8 cellular contexts compared by ENCODE assay signal in the genomic region with DNA sequence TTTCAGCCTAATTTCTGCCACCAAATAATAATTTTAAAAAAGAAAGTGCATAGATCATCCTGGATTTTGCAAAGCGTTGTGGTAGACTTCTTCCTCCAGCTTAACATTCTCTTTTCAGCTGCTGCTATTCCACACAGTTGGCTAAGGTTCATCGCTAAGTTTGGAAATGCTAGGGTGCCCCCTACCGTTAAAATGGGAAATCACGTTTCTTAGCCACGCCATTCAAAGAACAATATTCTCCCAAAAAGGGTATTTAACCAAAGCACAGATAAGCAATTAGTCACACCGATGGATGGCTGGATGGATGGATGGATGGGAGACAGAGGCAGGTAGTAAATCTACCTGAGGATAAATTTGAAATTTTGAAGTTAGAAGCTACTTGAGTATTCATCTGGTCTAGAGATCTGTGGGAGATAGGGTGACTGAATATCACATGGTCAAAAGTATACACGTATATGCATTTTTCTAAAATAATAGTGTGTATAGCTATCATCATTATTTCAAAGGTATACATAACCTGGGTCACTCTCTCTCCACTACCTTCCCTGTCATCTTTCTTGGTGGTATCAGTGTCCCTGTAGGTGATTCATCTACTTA.
A peak's percentile ranks its signal among the peaks of the same experiment; 100 is the strongest.
DNase-seq lines count a peak whose midpoint lies in the region; ATAC-seq, FAIRE-seq and TF ChIP-seq lines count a peak whose summit lies in the region.

No MANE protein-coding gene starts in this region.

- TF ChIP-seq POLR2A in K562 (conservative IDR thresholded peaks at IDR 0.05), result no peak

- peak; percentile 90 for ATAC-seq in GM21576 (IDR thresholded peaks at IDR 0.05; ENCODE audit: unreplicated experiment)
- peak; percentile 97 for ATAC-seq in K562

- peak; percentile 64 to 95 (median 88) for TF ChIP-seq CTCF in K562 (IDR thresholded peaks at IDR 0.05 in 2 of 3, conservative IDR thresholded peaks at IDR 0.05 in 1 of 3; ENCODE audit: insufficient read depth in 2 of 3, low read depth in 1 of 3, low read length in 3 of 3)

- POLR2A ChIA-PET in K562 (lab: Yijun Ruan, JAX), result no interaction called here

- no peaks in the 10 kb centered on the region for H3K79me2 ChIP-seq in K562 (ENCODE audit: control insufficient read depth, insufficient read depth, low read length)

- no peak overlapping the region for H3K27ac Mint-ChIP-seq in immature natural killer cell

- no TSS peak for BruUV-seq in K562 (replicated peaks; lab: Mats Ljungman, UMichigan)

- no peaks in the 10 kb centered on the region for H3K9me1 ChIP-seq in K562 (ENCODE audit: control insufficient read depth, insufficient read depth, low read length)

- H3K4me3 ChIP-seq in K562, result no peak overlapping the region

- peak; percentile 18 to 32 for DNase-seq in NCI-H187 (lab: John Stamatoyannopoulos, UW)
- no peak for DNase-seq in NCI-H187 treated with DMSO at 0.1 percent for 48 hours (lab: John Stamatoyannopoulos, UW)
- DNase-seq in HuH-7 (ENCODE audit: low spot score), result peak; percentile 68
- peak; percentile 66 for DNase-seq in RKO (ENCODE audit: low spot score)
- DNase-seq in K562 (ENCODE audit: extremely low read depth in 1 of 4, low spot score in 3 of 4), result peak; percentile 52 to 75 (median 59)
- peak in 2 of 3 donors; percentile 16 to 21 for DNase-seq in immature natural killer cell
- peak; percentile 22 for DNase-seq in stimulated activated CD4-positive, alpha-beta T cell treated with anti-CD3 and anti-CD28 coated beads, Interleukin-1b, Interleukin-23, amount 100 ng/mL, for 48 hours

- no peaks in the 10 kb centered on the region for H3K36me3 ChIP-seq in K562 (ENCODE audit: control insufficient read depth, insufficient read depth, low read length)

- no peaks in the 10 kb centered on the region for H3K4me1 ChIP-seq in K562 (replicated peaks in 1 of 2; ENCODE audit: control insufficient read depth in 2 of 2, insufficient read depth in 2 of 2, low read length in 2 of 2)

- no peak for TF ChIP-seq EP300 in K562 (IDR thresholded peaks at IDR 0.05; ENCODE audit: low read length)

- peak; percentile 90 to 95 for TF ChIP-seq RAD21 in K562 (CRISPR knock-in tag; conservative IDR thresholded peaks at IDR 0.05 in 1 of 2, IDR thresholded peaks at IDR 0.05 in 1 of 2)

- in situ Hi-C loops in K562 (cut with MboI), result no loop called here

- H3K27me3 ChIP-seq in K562 (ENCODE audit: control insufficient read depth in 2 of 2, insufficient read depth in 2 of 2, low read length in 2 of 2), result no peaks in the 10 kb centered on the region

- no peaks in the 10 kb centered on the region for H4K20me1 ChIP-seq in K562 (replicated peaks; ENCODE audit: control insufficient read depth, insufficient read depth, low read length)

- peaks cover 4 to 6% (median 5%) of the 10 kb centered on the region in 3 donors for H3K27me3 Mint-ChIP-seq in immature natural killer cell (ENCODE audit: low read depth in 3 of 3)

- H3K9ac ChIP-seq in K562 (ENCODE audit: insufficient read depth in 1 of 2, low read depth in 2 of 2, low read length in 2 of 2), result no peak overlapping the region

- no peak overlapping the region for H3K4me3 Mint-ChIP-seq in immature natural killer cell

- H2AFZ ChIP-seq in K562 (ENCODE audit: low read depth, low read length), result no peak overlapping the region

- H3K4me2 ChIP-seq in K562 (ENCODE audit: insufficient read depth, low read length), result no peak overlapping the region

- no peaks in the 10 kb centered on the region for H3K9me3 ChIP-seq in K562 (replicated peaks; ENCODE audit: control insufficient read depth, insufficient read depth, low read depth, low read length)

- no peaks in the 10 kb centered on the region for H3K4me1 Mint-ChIP-seq in immature natural killer cell

- no peak overlapping the region for H3K27ac ChIP-seq in K562 (ENCODE audit: extremely low read depth, low read depth, low read length)

- FAIRE-seq in K562 (lab: Jason Lieb, UNC), result peak; percentile 96

- no peaks in the 10 kb centered on the region for H3K36me3 Mint-ChIP-seq in immature natural killer cell

- intact Hi-C loops in K562 (cut with micrococcal nuclease), result loop anchor here (1.0 to 10.0 kb wide), 5 partner anchors 295 to 1302 kb away; partner anchors contain the start of gene KCNH8

- CTCF ChIA-PET in K562 (lab: Yijun Ruan, JAX; ENCODE audit: low intra/inter-chr PET ratio), result interaction anchor here (0.6 to 0.9 kb wide), 3 partner anchors 518 to 1308 kb away, joined by 3 read pairs; no protein-coding TSS in a partner anchor

- 1% methylated on average over 7 of the region's 7 CpGs for WGBS in K562 (ENCODE audit: insufficient coverage, low coverage, missing lambda C conversion rate)

- H3K9me3 Mint-ChIP-seq in immature natural killer cell, result no peaks in the 10 kb centered on the region

TF ChIP-seq in K562, 482 proteins besides CTCF, POLR2A, EP300 and RAD21 (continues in another document):
- TF ChIP-seq TAF7 (tag; IDR thresholded peaks at IDR 0.05) (no peak), DPF2 (IDR thresholded peaks at IDR 0.05) (0 out of 2 replicates have a peak, but pooled peaks have one; percentile 34), SMAD2 (IDR thresholded peaks at IDR 0.05; ENCODE audit: low read depth, low read length) (no peak), ZNF3 (CRISPR knock-in tag; IDR thresholded peaks at IDR 0.05) (no peak), CBX3 (IDR thresholded peaks at IDR 0.05; ENCODE audit: borderline replicate concordance in 1 of 2, low read length in 2 of 2) (0 out of 3 replicates have a peak, but pooled peaks of 1 of the 2 experiments have one; percentile 50), ZNF146 (CRISPR knock-in tag; IDR thresholded peaks at IDR 0.05; ENCODE audit: unreplicated experiment) (no peak), HDAC1 (IDR thresholded peaks at IDR 0.05) (no peak), ZBTB17 (CRISPR knock-in tag; IDR thresholded peaks at IDR 0.05) (no peak), C11orf30 (IDR thresholded peaks at IDR 0.05; ENCODE audit: low read depth) (no peak), RCOR1 (IDR thresholded peaks at IDR 0.05; ENCODE audit: borderline replicate concordance in 1 of 2, low read depth in 2 of 2, low read length in 2 of 2) (peak in 1 of 2 experiments; percentile 41; a peak in 1 of 4 replicates), KDM1A (IDR thresholded peaks at IDR 0.05) (0 out of 4 replicates have a peak, but pooled peaks of 1 of the 2 experiments have one; percentile 8), NFIC (IDR thresholded peaks at IDR 0.05) (peak; percentile 24; the same call in 1 of the 2 replicates), NRF1 (conservative IDR thresholded peaks at IDR 0.05 in 1 of 2, IDR thresholded peaks at IDR 0.05 in 1 of 2) (no peak), BHLHE40 (IDR thresholded peaks at IDR 0.05; ENCODE audit: low read length) (0 out of 2 replicates have a peak, but pooled peaks have one; percentile 34), MNT (conservative IDR thresholded peaks at IDR 0.05) (peak in 1 of 2 experiments; percentile 40; a peak in 1 of 4 replicates), MEIS2 (IDR thresholded peaks at IDR 0.05; ENCODE audit: partially characterized antibody) (peak; percentile 17), ZNF224 (CRISPR knock-in tag; IDR thresholded peaks at IDR 0.05) (no peak), RAD51 (IDR thresholded peaks at IDR 0.05; ENCODE audit: borderline replicate concordance, low read depth) (no peak), BACH1 (tag; IDR thresholded peaks at IDR 0.05) (no peak), EWSR1 (IDR thresholded peaks at IDR 0.05; ENCODE audit: borderline replicate concordance, low read depth, partially characterized antibody) (no peak), ESRRA (IDR thresholded peaks at IDR 0.05; ENCODE audit: borderline replicate concordance, low read depth) (no peak), TAF15 (IDR thresholded peaks at IDR 0.05; ENCODE audit: low read depth, low read length) (no peak), FOSL1 (tag; conservative IDR thresholded peaks at IDR 0.05) (0 out of 2 replicates have a peak, but pooled peaks have one; percentile 17), ARID2 (IDR thresholded peaks at IDR 0.05) (0 out of 2 replicates have a peak, but pooled peaks have one; percentile 38), EGR1 (conservative IDR thresholded peaks at IDR 0.05) (no peak)
- TF ChIP-seq, protein P1, sequence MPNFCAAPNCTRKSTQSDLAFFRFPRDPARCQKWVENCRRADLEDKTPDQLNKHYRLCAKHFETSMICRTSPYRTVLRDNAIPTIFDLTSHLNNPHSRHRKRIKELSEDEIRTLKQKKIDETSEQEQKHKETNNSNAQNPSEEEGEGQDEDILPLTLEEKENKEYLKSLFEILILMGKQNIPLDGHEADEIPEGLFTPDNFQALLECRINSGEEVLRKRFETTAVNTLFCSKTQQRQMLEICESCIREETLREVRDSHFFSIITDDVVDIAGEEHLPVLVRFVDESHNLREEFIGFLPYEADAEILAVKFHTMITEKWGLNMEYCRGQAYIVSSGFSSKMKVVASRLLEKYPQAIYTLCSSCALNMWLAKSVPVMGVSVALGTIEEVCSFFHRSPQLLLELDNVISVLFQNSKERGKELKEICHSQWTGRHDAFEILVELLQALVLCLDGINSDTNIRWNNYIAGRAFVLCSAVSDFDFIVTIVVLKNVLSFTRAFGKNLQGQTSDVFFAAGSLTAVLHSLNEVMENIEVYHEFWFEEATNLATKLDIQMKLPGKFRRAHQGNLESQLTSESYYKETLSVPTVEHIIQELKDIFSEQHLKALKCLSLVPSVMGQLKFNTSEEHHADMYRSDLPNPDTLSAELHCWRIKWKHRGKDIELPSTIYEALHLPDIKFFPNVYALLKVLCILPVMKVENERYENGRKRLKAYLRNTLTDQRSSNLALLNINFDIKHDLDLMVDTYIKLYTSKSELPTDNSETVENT (CRISPR knock-in tag; IDR thresholded peaks at IDR 0.05), result no peak
